ENCODE assay signal across 13 cellular contexts in genomic region chr10:29554660-29555059, GRCh38.
A peak's percentile ranks its signal among the peaks of the same experiment; 100 is the strongest.
DNase-seq lines count a peak whose midpoint lies in the region; ATAC-seq, FAIRE-seq and TF ChIP-seq lines count a peak whose summit lies in the region.
"Had no signal": no experiment of that assay in that cellular context is flagged by ENCODE, and none has a peak within 500 bp of the region (broad histone marks: within the 10 kb centered on the region; RNA-seq: fewer than 3 reads in every experiment).

No MANE protein-coding gene starts in this region.

- peak; percentile 16 for DNase-seq in AG20443 (ENCODE audit: low spot score)
- DNase-seq in HTR-8/SVneo (ENCODE audit: insufficient read length, low spot score) = peak; percentile 70
- peak; percentile 44 for DNase-seq in astrocyte of the spinal cord (ENCODE audit: low read depth, low spot score)
- peak; percentile 33 for DNase-seq in neural progenitor cell (ENCODE audit: low spot score)
- DNase-seq in stimulated activated naive CD8-positive, alpha-beta T cell treated with anti-CD3 and anti-CD28 coated beads, Interleukin-15, Interleukin-2, amounts not matched to agents 100 U/mL and 50 U/mL, for 24 hours = no peak
- no peak for DNase-seq in NCI-H226
- DNase-seq in NCI-H69 (lab: John Stamatoyannopoulos, UW) = no peak
- DNase-seq: DMS153 had no signal

- peak; percentile 14 for TF ChIP-seq CTCF in astrocyte of the spinal cord (IDR thresholded peaks at IDR 0.05; ENCODE audit: low read depth, low read length)
- TF ChIP-seq CTCF in neural progenitor cell (IDR thresholded peaks at IDR 0.05) = peak; percentile 19

- H3K4me1 Mint-ChIP-seq in neural progenitor cell = peaks cover 28% of the 10 kb centered on the region
- H3K4me1 Mint-ChIP-seq: central memory CD8-positive, alpha-beta T cell had no signal

- no peak overlapping the region for H3K4me3 Mint-ChIP-seq in neural progenitor cell
- H3K4me3 Mint-ChIP-seq: central memory CD8-positive, alpha-beta T cell had no signal

- no peak overlapping the region for H3K9ac ChIP-seq in neural progenitor cell
- H3K9ac ChIP-seq: KMS-11 had no signal

- peaks cover 2% of the 10 kb centered on the region for H3K27me3 Mint-ChIP-seq in neural progenitor cell (ENCODE audit: insufficient read depth, low read depth)
- H3K27me3 Mint-ChIP-seq: central memory CD8-positive, alpha-beta T cell had no signal

- no peak overlapping the region for H3K4me3 ChIP-seq in astrocyte of the spinal cord (ENCODE audit: low read depth, low read length)
- H3K4me3 ChIP-seq in neural progenitor cell = no peak overlapping the region

- H2AFZ ChIP-seq in neural progenitor cell (replicated peaks) = no peak overlapping the region

- peaks cover 33% of the 10 kb centered on the region for H3F3A ChIP-seq in neural progenitor cell (ENCODE audit: low read depth)

- no peaks in the 10 kb centered on the region for H3K9me3 ChIP-seq in neural progenitor cell (ENCODE audit: low read depth)

- in situ Hi-C loops in astrocyte of the spinal cord (cut with HindIII; ENCODE audit: low sequenced_read_pairs) = no loop called here

- H3K27ac Mint-ChIP-seq in neural progenitor cell = peak overlapping the region; percentile 25

- H3K27me3 ChIP-seq in neural progenitor cell = no peaks in the 10 kb centered on the region

- FAIRE-seq in HTR-8/SVneo (lab: Jason Lieb, UNC) = peak; percentile 79
- FAIRE-seq: GM18507 had no signal

- H3K79me2 ChIP-seq in neural progenitor cell (ENCODE audit: low read depth) = no peaks in the 10 kb centered on the region

- no peaks in the 10 kb centered on the region for H3K9me3 Mint-ChIP-seq in neural progenitor cell
- H3K9me3 Mint-ChIP-seq: central memory CD8-positive, alpha-beta T cell had no signal

- no peak for ATAC-seq in GM19467 (IDR thresholded peaks at IDR 0.05; ENCODE audit: unreplicated experiment)
- no peak for ATAC-seq in stimulated activated naive CD8-positive, alpha-beta T cell treated with anti-CD3 and anti-CD28 coated beads, Interleukin-15, Interleukin-2, amounts not matched to agents 100 U/mL and 50 U/mL, for 24 hours
- ATAC-seq: sciatic nerve had no signal

- H3K36me3 Mint-ChIP-seq in neural progenitor cell = peaks cover 17% of the 10 kb centered on the region

- no peak overlapping the region for H3K27ac ChIP-seq in neural progenitor cell
- H3K27ac ChIP-seq: KMS-11 had no signal

- peaks cover 8% of the 10 kb centered on the region for H4K20me1 ChIP-seq in neural progenitor cell (ENCODE audit: low read depth)

- peaks cover 25% of the 10 kb centered on the region for H3K4me1 ChIP-seq in neural progenitor cell

- peak overlapping the region; percentile 64 for H3K4me2 ChIP-seq in neural progenitor cell
- H3K4me2 ChIP-seq: KMS-11 had no signal

- H3K36me3 ChIP-seq in neural progenitor cell = peaks cover 4% of the 10 kb centered on the region

Comparison
In these comparisons a context has a peak if more than half of its experiments do, and no peak if none do; other contexts are left out.
1. DNase-seq: peak in AG20443 (single experiment), HTR-8/SVneo (single experiment), astrocyte of the spinal cord (single experiment) and neural progenitor cell (single experiment); none in stimulated activated naive CD8-positive, alpha-beta T cell treated with anti-CD3 and anti-CD28 coated beads, Interleukin-15, Interleukin-2, amounts not matched to agents 100 U/mL and 50 U/mL, for 24 hours (single experiment), NCI-H226 (single experiment) and NCI-H69 (single experiment).